ENCODE assay signal across 21 cellular contexts in genomic region chr3:50160561-50160983, GRCh38. TPM values are rescaled to one million over a fixed set of nuclear protein-coding genes. Genes with fewer than 3 reads are reported as not detected.
DNase-seq lines count a peak whose midpoint lies in the region; ATAC-seq and TF ChIP-seq lines count a peak whose summit lies in the region.
"Had no signal": no experiment of that assay in that cellular context is flagged by ENCODE, and none has a peak within 500 bp of the region (broad histone marks: within the 10 kb centered on the region; RNA-seq: fewer than 3 reads in every experiment).

No MANE protein-coding gene starts in this region.

- WGBS in lung, 2 donors = 58 to 77% methylated on average over 7 of the region's 7 CpGs

- H3K36me3 ChIP-seq in Panc1 (ENCODE audit: control insufficient read depth, insufficient read depth, low read length) (no peaks in the 10 kb centered on the region), lung (ENCODE audit: control insufficient read depth in 2 of 2, insufficient read depth in 2 of 2, low read length in 2 of 2) (peaks cover 0 to 10% of the 10 kb centered on the region in 2 donors), subcutaneous abdominal adipose tissue (ENCODE audit: control insufficient read depth in 5 of 5, insufficient read depth in 5 of 5, low read length in 5 of 5) (no peaks in the 10 kb centered on the region)

- CTCF ChIA-PET in Panc1 (lab: Charles Lee) = no interaction called here
- CTCF ChIA-PET in activated CD8-positive, alpha-beta memory T cell treated with anti-CD3 and anti-CD28 coated beads, Interleukin-2, amount 10 ng/mL, durations not matched to agents 7 days and 5 days (lab: Charles Lee) = no interaction called here

- no peaks in the 10 kb centered on the region for H3K9me3 ChIP-seq in Panc1 (ENCODE audit: control insufficient read depth, insufficient read depth, low read depth, low read length)
- no peaks in the 10 kb centered on the region for H3K9me3 ChIP-seq in lung (ENCODE audit: control insufficient read depth in 2 of 2, insufficient read depth in 1 of 2, low read length in 1 of 2)
- H3K9me3 ChIP-seq in subcutaneous abdominal adipose tissue (ENCODE audit: control insufficient read depth in 5 of 5, low read length in 5 of 5) = no peaks in the 10 kb centered on the region

- POLR2A ChIA-PET in Panc1 (lab: Charles Lee) = no interaction called here

- H3K36me3 Mint-ChIP-seq in activated CD8-positive, alpha-beta memory T cell treated with anti-CD3 and anti-CD28 coated beads, Interleukin-2, amount 10 ng/mL, durations not matched to agents 7 days and 5 days = no peaks in the 10 kb centered on the region
- H3K36me3 Mint-ChIP-seq: natural killer cell treated with Interleukin-12 subunit alpha and Interleukin-12 subunit beta and Interleukin-15 and Interleukin-18, amount 100 ng/mL, for 72 hours had no signal

- BruUV-seq in Panc1 (replicated peaks; lab: Mats Ljungman, UMichigan) = no TSS peak

- H3K4me1 ChIP-seq in Panc1 (ENCODE audit: control insufficient read depth, insufficient read depth, low read length) (peaks cover 83% of the 10 kb centered on the region), lung (ENCODE audit: control insufficient read depth in 2 of 2, insufficient read depth in 2 of 2, low read length in 2 of 2) (peaks cover 4 to 48% of the 10 kb centered on the region in 2 donors), subcutaneous abdominal adipose tissue (ENCODE audit: control insufficient read depth in 5 of 5, insufficient read depth in 5 of 5, low read length in 5 of 5) (peaks cover 17 to 100% (median 72%) of the 10 kb centered on the region in 5 donors)

- H3K9ac ChIP-seq in subcutaneous abdominal adipose tissue (ENCODE audit: low read length in 5 of 5) = peak overlapping the region in 2 of 5 donors; percentile 46 to 56

- no peak overlapping the region for H3K4me3 Mint-ChIP-seq in activated CD8-positive, alpha-beta memory T cell treated with anti-CD3 and anti-CD28 coated beads, Interleukin-2, amount 10 ng/mL, durations not matched to agents 7 days and 5 days
- H3K4me3 Mint-ChIP-seq: natural killer cell treated with Interleukin-12 subunit alpha and Interleukin-12 subunit beta and Interleukin-15 and Interleukin-18, amount 100 ng/mL, for 72 hours had no signal

- H3K4me3 ChIP-seq in Panc1 (ENCODE audit: low read depth in 2 of 2, low read length in 2 of 2) (no peak overlapping the region), lung (no peak overlapping the region), subcutaneous abdominal adipose tissue (ENCODE audit: low read depth in 1 of 5, low read length in 5 of 5) (peak overlapping the region in 1 of 5 donors; percentile 13)

- H3K27me3 ChIP-seq in Panc1 (ENCODE audit: control insufficient read depth, insufficient read depth, low read length) (no peaks in the 10 kb centered on the region), lung (ENCODE audit: control insufficient read depth, insufficient read depth) (no peaks in the 10 kb centered on the region), subcutaneous abdominal adipose tissue (ENCODE audit: control insufficient read depth in 5 of 5, insufficient read depth in 4 of 5, low read length in 5 of 5) (peaks cover 2 to 21% (median 10%) of the 10 kb centered on the region in 5 donors)

- H3K9me3 Mint-ChIP-seq in activated CD8-positive, alpha-beta memory T cell treated with anti-CD3 and anti-CD28 coated beads, Interleukin-2, amount 10 ng/mL, durations not matched to agents 7 days and 5 days (ENCODE audit: low read depth) = no peaks in the 10 kb centered on the region
- H3K9me3 Mint-ChIP-seq: natural killer cell treated with Interleukin-12 subunit alpha and Interleukin-12 subunit beta and Interleukin-15 and Interleukin-18, amount 100 ng/mL, for 72 hours had no signal

- H3K27ac ChIP-seq in Panc1 (ENCODE audit: low read length) (peak overlapping the region; percentile 96), epithelial cell of prostate (peak overlapping the region; percentile 94), lung (ENCODE audit: low read depth in 1 of 2, low read length in 1 of 2) (peak overlapping the region; percentile 62 to 78), subcutaneous abdominal adipose tissue (ENCODE audit: low read depth, low read length) (peak overlapping the region; percentile 83)

- H3K27me3 Mint-ChIP-seq in activated CD8-positive, alpha-beta memory T cell treated with anti-CD3 and anti-CD28 coated beads, Interleukin-2, amount 10 ng/mL, durations not matched to agents 7 days and 5 days = peaks cover 25% of the 10 kb centered on the region

- DNase-seq in Panc1 (ENCODE audit: low read depth, low spot score) (no peak), epithelial cell of prostate (ENCODE audit: low read depth, low spot score) (no peak), lung (ENCODE audit: low spot score) (no peak), NCI-H1694 (lab: John Stamatoyannopoulos, UW) (no peak)
- no peak for DNase-seq in activated CD8-positive, alpha-beta memory T cell treated with anti-CD3 and anti-CD28 coated beads, Interleukin-2, amount 10 ng/mL, durations not matched to agents 7 days and 5 days
- DNase-seq: activated CD4-positive, alpha-beta T cell treated with anti-CD3 and anti-CD28 coated beads for 1 hour; activated naive CD4-positive, alpha-beta T cell treated with anti-CD3 and anti-CD28 coated beads, Interleukin-2, amount 50 U/mL, for 16 hours; C1 segment of cervical spinal cord; H7; MV-4-11; NCI-H2171; SHP77; stimulated activated CD4-positive, alpha-beta T cell treated with anti-CD3 and anti-CD28 coated beads, Interleukin-4, amount 100 ng/mL, for 24 hours; T-helper 2 cell had no signal

- intact Hi-C loops in Panc1 (cut with micrococcal nuclease; ENCODE audit: unreplicated experiment) = no loop called here

- in situ Hi-C loops in Panc1 (cut with HindIII; ENCODE audit: low pct_unique_long_range_greater_than_20kb, low sequenced_read_pairs) = no loop called here

- H3K4me1 Mint-ChIP-seq in activated CD8-positive, alpha-beta memory T cell treated with anti-CD3 and anti-CD28 coated beads, Interleukin-2, amount 10 ng/mL, durations not matched to agents 7 days and 5 days = peaks cover 3% of the 10 kb centered on the region

- H3K27ac Mint-ChIP-seq in activated CD8-positive, alpha-beta memory T cell treated with anti-CD3 and anti-CD28 coated beads, Interleukin-2, amount 10 ng/mL, durations not matched to agents 7 days and 5 days = no peak overlapping the region
- H3K27ac Mint-ChIP-seq: natural killer cell treated with Interleukin-12 subunit alpha and Interleukin-12 subunit beta and Interleukin-15 and Interleukin-18, amount 100 ng/mL, for 72 hours had no signal

- ATAC-seq in Panc1 = no peak
- ATAC-seq in lung (ENCODE audit: insufficient read depth, low FRiP score) = peak; percentile 8
- ATAC-seq in GM21717 (IDR thresholded peaks at IDR 0.05; ENCODE audit: unreplicated experiment) = no peak
- no peak for ATAC-seq in activated CD8-positive, alpha-beta memory T cell treated with anti-CD3 and anti-CD28 coated beads, Interleukin-2, amount 10 ng/mL, durations not matched to agents 7 days and 5 days
- ATAC-seq in GM21576 (IDR thresholded peaks at IDR 0.05; ENCODE audit: unreplicated experiment) = no peak
- ATAC-seq: natural killer cell treated with Interleukin-12 subunit alpha and Interleukin-12 subunit beta and Interleukin-15 and Interleukin-18, amount 100 ng/mL, for 72 hours had no signal

- TF ChIP-seq CTCF in Panc1 (IDR thresholded peaks at IDR 0.05) (no peak), lung (IDR thresholded peaks at IDR 0.05; ENCODE audit: control extremely low read depth, extremely low read depth) (no peak)

RNA-seq across cellular contexts. Expression of gene SEMA3F, which starts 5.4 kb away (rescaled TPM):
- 69.6 TPM for total RNA-seq in Panc1 (2021; ENCODE audit: unreplicated experiment)
- 104 TPM for polyA plus RNA-seq in Panc1 (2012; ENCODE audit: insufficient read length)
- 10 to 100 TPM; 27.8 to 54.3 TPM for total RNA-seq in lung
- 10 to 100 TPM; 41.6 to 53.1 TPM for polyA plus RNA-seq in lung
- under 1 TPM; 0.07 to 0.09 TPM for total RNA-seq in activated CD8-positive, alpha-beta memory T cell treated with anti-CD3 and anti-CD28 coated beads, Interleukin-2, amount 10 ng/mL, durations not matched to agents 7 days and 5 days

RNA-seq across cellular contexts. Expression of gene GNAT1, which starts 30.8 kb away (rescaled TPM):
- total RNA-seq in Panc1 (2021; ENCODE audit: unreplicated experiment) = not detected
- not detected for polyA plus RNA-seq in Panc1 (2012; ENCODE audit: insufficient read length)
- total RNA-seq in lung = not detected
- polyA plus RNA-seq in lung = under 1 TPM; 0.05 to 0.16 TPM
- not detected for total RNA-seq in activated CD8-positive, alpha-beta memory T cell treated with anti-CD3 and anti-CD28 coated beads, Interleukin-2, amount 10 ng/mL, durations not matched to agents 7 days and 5 days
- total RNA-seq: bronchial epithelial cell; Daoy; H7; kidney epithelial cell; natural killer cell treated with Interleukin-12 subunit alpha and Interleukin-12 subunit beta and Interleukin-15 and Interleukin-18, amount 100 ng/mL, for 72 hours had no signal

RNA-seq across cellular contexts. Expression of gene SLC38A3, which starts 44.5 kb away (rescaled TPM):
- total RNA-seq in Panc1 (2021; ENCODE audit: unreplicated experiment) = 6.0 TPM
- 10.6 TPM for polyA plus RNA-seq in Panc1 (2012; ENCODE audit: insufficient read length)
- 1 to 10 TPM in 1 of 2 donors, under 1 TPM in 1; 0.43 to 4.3 TPM for total RNA-seq in lung
- under 1 TPM; 0.08 to 0.24 TPM for polyA plus RNA-seq in lung
- not detected for total RNA-seq in activated CD8-positive, alpha-beta memory T cell treated with anti-CD3 and anti-CD28 coated beads, Interleukin-2, amount 10 ng/mL, durations not matched to agents 7 days and 5 days
- total RNA-seq: bronchial epithelial cell; Daoy; natural killer cell treated with Interleukin-12 subunit alpha and Interleukin-12 subunit beta and Interleukin-15 and Interleukin-18, amount 100 ng/mL, for 72 hours had no signal

Comparison
In these comparisons a context has a peak if more than half of its experiments do, and no peak if none do; other contexts are left out.
1. RNA of gene SEMA3F, which starts 5.4 kb away (total RNA-seq): 69.6 TPM in Panc1 (single experiment) and 27.8 to 54.3 TPM in lung; 0.07 to 0.09 TPM in activated CD8-positive, alpha-beta memory T cell treated with anti-CD3 and anti-CD28 coated beads, Interleukin-2, amount 10 ng/mL, durations not matched to agents 7 days and 5 days; every median in the first group is over 10 times any median in the second.
2. Peak in every context shown above with its lines, with median percentiles within 50 percentile points of each other: H3K27ac ChIP-seq.